In genomic region chr2:232501794-232502499, GRCh38 we compare ENCODE assay signal across 2 cellular contexts.
TF ChIP-seq lines count a peak whose summit lies in the region.

No MANE protein-coding gene starts in this region.

TF ChIP-seq in GM23338, 12 proteins besides CTCF, POLR2A, EP300 and RAD21 (continued from another document):
- TF ChIP-seq NANOG (IDR thresholded peaks at IDR 0.05; ENCODE audit: borderline replicate concordance) (no peak), CREB1 (CRISPR knock-in tag; IDR thresholded peaks at IDR 0.05; ENCODE audit: low read depth) (no peak), POLR2AphosphoS5 (IDR thresholded peaks at IDR 0.05; ENCODE audit: low read depth) (no peak), ZNF462 (CRISPR knock-in tag; IDR thresholded peaks at IDR 0.05) (no peak)
- TF ChIP-seq, protein P1, sequence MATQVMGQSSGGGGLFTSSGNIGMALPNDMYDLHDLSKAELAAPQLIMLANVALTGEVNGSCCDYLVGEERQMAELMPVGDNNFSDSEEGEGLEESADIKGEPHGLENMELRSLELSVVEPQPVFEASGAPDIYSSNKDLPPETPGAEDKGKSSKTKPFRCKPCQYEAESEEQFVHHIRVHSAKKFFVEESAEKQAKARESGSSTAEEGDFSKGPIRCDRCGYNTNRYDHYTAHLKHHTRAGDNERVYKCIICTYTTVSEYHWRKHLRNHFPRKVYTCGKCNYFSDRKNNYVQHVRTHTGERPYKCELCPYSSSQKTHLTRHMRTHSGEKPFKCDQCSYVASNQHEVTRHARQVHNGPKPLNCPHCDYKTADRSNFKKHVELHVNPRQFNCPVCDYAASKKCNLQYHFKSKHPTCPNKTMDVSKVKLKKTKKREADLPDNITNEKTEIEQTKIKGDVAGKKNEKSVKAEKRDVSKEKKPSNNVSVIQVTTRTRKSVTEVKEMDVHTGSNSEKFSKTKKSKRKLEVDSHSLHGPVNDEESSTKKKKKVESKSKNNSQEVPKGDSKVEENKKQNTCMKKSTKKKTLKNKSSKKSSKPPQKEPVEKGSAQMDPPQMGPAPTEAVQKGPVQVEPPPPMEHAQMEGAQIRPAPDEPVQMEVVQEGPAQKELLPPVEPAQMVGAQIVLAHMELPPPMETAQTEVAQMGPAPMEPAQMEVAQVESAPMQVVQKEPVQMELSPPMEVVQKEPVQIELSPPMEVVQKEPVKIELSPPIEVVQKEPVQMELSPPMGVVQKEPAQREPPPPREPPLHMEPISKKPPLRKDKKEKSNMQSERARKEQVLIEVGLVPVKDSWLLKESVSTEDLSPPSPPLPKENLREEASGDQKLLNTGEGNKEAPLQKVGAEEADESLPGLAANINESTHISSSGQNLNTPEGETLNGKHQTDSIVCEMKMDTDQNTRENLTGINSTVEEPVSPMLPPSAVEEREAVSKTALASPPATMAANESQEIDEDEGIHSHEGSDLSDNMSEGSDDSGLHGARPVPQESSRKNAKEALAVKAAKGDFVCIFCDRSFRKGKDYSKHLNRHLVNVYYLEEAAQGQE (IDR thresholded peaks at IDR 0.05; ENCODE audit: unreplicated experiment) = no peak
TF ChIP-seq in GM23338: peak in this region for 0.

TF ChIP-seq in WTC11, 78 proteins besides CTCF, POLR2A, EP300 and RAD21 (continued from another document):
- TF ChIP-seq ZNF425 (CRISPR knock-in tag; conservative IDR thresholded peaks at IDR 0.05) = no peak
- TF ChIP-seq ZNF219 (CRISPR knock-in tag; IDR thresholded peaks at IDR 0.05; ENCODE audit: borderline replicate concordance) = no peak
- TF ChIP-seq CREM (CRISPR knock-in tag; IDR thresholded peaks at IDR 0.05) = no peak
- TF ChIP-seq, protein P2, sequence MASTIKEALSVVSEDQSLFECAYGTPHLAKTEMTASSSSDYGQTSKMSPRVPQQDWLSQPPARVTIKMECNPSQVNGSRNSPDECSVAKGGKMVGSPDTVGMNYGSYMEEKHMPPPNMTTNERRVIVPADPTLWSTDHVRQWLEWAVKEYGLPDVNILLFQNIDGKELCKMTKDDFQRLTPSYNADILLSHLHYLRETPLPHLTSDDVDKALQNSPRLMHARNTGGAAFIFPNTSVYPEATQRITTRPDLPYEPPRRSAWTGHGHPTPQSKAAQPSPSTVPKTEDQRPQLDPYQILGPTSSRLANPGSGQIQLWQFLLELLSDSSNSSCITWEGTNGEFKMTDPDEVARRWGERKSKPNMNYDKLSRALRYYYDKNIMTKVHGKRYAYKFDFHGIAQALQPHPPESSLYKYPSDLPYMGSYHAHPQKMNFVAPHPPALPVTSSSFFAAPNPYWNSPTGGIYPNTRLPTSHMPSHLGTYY (CRISPR knock-in tag; IDR thresholded peaks at IDR 0.05) = no peak
- no peak for TF ChIP-seq PRRX2 (CRISPR knock-in tag; IDR thresholded peaks at IDR 0.05)
- TF ChIP-seq, protein P3, sequence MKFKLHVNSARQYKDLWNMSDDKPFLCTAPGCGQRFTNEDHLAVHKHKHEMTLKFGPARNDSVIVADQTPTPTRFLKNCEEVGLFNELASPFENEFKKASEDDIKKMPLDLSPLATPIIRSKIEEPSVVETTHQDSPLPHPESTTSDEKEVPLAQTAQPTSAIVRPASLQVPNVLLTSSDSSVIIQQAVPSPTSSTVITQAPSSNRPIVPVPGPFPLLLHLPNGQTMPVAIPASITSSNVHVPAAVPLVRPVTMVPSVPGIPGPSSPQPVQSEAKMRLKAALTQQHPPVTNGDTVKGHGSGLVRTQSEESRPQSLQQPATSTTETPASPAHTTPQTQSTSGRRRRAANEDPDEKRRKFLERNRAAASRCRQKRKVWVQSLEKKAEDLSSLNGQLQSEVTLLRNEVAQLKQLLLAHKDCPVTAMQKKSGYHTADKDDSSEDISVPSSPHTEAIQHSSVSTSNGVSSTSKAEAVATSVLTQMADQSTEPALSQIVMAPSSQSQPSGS (CRISPR knock-in tag; IDR thresholded peaks at IDR 0.05; ENCODE audit: borderline replicate concordance, low read depth) = no peak
- TF ChIP-seq ELF4 (CRISPR knock-in tag; IDR thresholded peaks at IDR 0.05; ENCODE audit: low read depth) = no peak
- TF ChIP-seq TP53 (CRISPR knock-in tag; IDR thresholded peaks at IDR 0.05) = no peak
- TF ChIP-seq GTF2I (CRISPR knock-in tag; conservative IDR thresholded peaks at IDR 0.05) = no peak
- TF ChIP-seq NR3C1 (CRISPR knock-in tag; conservative IDR thresholded peaks at IDR 0.05; ENCODE audit: low read depth) = no peak
- no peak for TF ChIP-seq CREB1 (CRISPR knock-in tag; IDR thresholded peaks at IDR 0.05)
- TF ChIP-seq CDX4 (CRISPR knock-in tag; IDR thresholded peaks at IDR 0.05; ENCODE audit: borderline replicate concordance) = no peak
- no peak for TF ChIP-seq KAT7 (CRISPR knock-in tag; IDR thresholded peaks at IDR 0.05; ENCODE audit: borderline replicate concordance)
- no peak for TF ChIP-seq IRF2 (CRISPR knock-in tag; IDR thresholded peaks at IDR 0.05; ENCODE audit: borderline replicate concordance, low read depth)
- no peak for TF ChIP-seq OVOL2 (CRISPR knock-in tag; IDR thresholded peaks at IDR 0.05; ENCODE audit: borderline replicate concordance)
- no peak for TF ChIP-seq TEAD4 (CRISPR knock-in tag; IDR thresholded peaks at IDR 0.05)
- TF ChIP-seq MAX (CRISPR knock-in tag; IDR thresholded peaks at IDR 0.05) = no peak
